ENCODE assay signal across 9 cellular contexts in genomic region chr1:17629460-17629859, GRCh38.
A peak's percentile ranks its signal among the peaks of the same experiment; 100 is the strongest.
DNase-seq lines count a peak whose midpoint lies in the region; ATAC-seq and TF ChIP-seq lines count a peak whose summit lies in the region.
"Had no signal": no experiment of that assay in that cellular context is flagged by ENCODE, and none has a peak within 500 bp of the region (broad histone marks: within the 10 kb centered on the region; RNA-seq: fewer than 3 reads in every experiment).

No MANE protein-coding gene starts in this region.

- H3K27ac Mint-ChIP-seq in T-helper 17 cell, result no peak overlapping the region
- H3K27ac Mint-ChIP-seq: naive thymus-derived CD4-positive, alpha-beta T cell had no signal

- no peak for TF ChIP-seq POLR2A in upper lobe of left lung (IDR thresholded peaks at IDR 0.05)

- no peak for TF ChIP-seq EP300 in upper lobe of left lung (IDR thresholded peaks at IDR 0.05)

- DNase-seq in NCI-H82 (lab: John Stamatoyannopoulos, UW) (peak; percentile 15), NCI-H82 treated with DMSO at 0.1 percent for 48 hours (lab: John Stamatoyannopoulos, UW; ENCODE audit: unreplicated experiment) (no peak), upper lobe of left lung (no peak), GOT3 (lab: John Stamatoyannopoulos, UW) (no peak), activated gamma-delta T cell (lab: John Stamatoyannopoulos, UW) (no peak), T-helper 17 cell (no peak)
- DNase-seq: naive thymus-derived CD4-positive, alpha-beta T cell had no signal

- ATAC-seq in upper lobe of left lung (ENCODE audit: low FRiP score in 2 of 2), result no peak
- no peak for ATAC-seq in T-helper 17 cell

- no peaks in the 10 kb centered on the region for H3K9me3 ChIP-seq in upper lobe of left lung
- no peaks in the 10 kb centered on the region for H3K9me3 ChIP-seq in T-helper 17 cell (ENCODE audit: control insufficient read depth, low read length, poor library complexity, severe bottlenecking)

- peak overlapping the region; percentile 33 for H3K27ac ChIP-seq in angular gyrus (ENCODE audit: low read depth, low read length)
- peak overlapping the region; percentile 58 for H3K27ac ChIP-seq in layer of hippocampus (ENCODE audit: low read depth, low read length)
- H3K27ac ChIP-seq in upper lobe of left lung, result peak overlapping the region in 3 of 4 donors; percentile 57 to 79 (median 78)

- H3K4me1 ChIP-seq in upper lobe of left lung, result peaks cover 6 to 15% (median 8%) of the 10 kb centered on the region in 4 donors

- no peak overlapping the region for H3K4me3 ChIP-seq in upper lobe of left lung

- H3K27me3 ChIP-seq in layer of hippocampus (ENCODE audit: control insufficient read depth, insufficient read depth, low read length) (no peaks in the 10 kb centered on the region), upper lobe of left lung (no peaks in the 10 kb centered on the region)

- H3K4me1 Mint-ChIP-seq in T-helper 17 cell, result peaks cover 3% of the 10 kb centered on the region
- H3K4me1 Mint-ChIP-seq: naive thymus-derived CD4-positive, alpha-beta T cell had no signal

- WGBS in upper lobe of left lung, 2 donors, result 77 to 83% methylated on average over 7 to 11 of the region's 11 CpGs

- no peak overlapping the region for H3K4me3 Mint-ChIP-seq in T-helper 17 cell
- H3K4me3 Mint-ChIP-seq: naive thymus-derived CD4-positive, alpha-beta T cell had no signal

- no peaks in the 10 kb centered on the region for H3K36me3 Mint-ChIP-seq in T-helper 17 cell (ENCODE audit: low read depth)
- H3K36me3 Mint-ChIP-seq: naive thymus-derived CD4-positive, alpha-beta T cell had no signal

- H3K36me3 ChIP-seq in upper lobe of left lung, result peaks cover 0 to 43% (median 20%) of the 10 kb centered on the region in 4 donors

- TF ChIP-seq CTCF in upper lobe of left lung (IDR thresholded peaks at IDR 0.05), result peak in 1 of 6 experiments; percentile 7

- peaks cover 9% of the 10 kb centered on the region for H3K27me3 Mint-ChIP-seq in T-helper 17 cell
- H3K27me3 Mint-ChIP-seq: naive thymus-derived CD4-positive, alpha-beta T cell had no signal
